Comparison of ENCODE assay signal across 26 cellular contexts in the genomic region with DNA sequence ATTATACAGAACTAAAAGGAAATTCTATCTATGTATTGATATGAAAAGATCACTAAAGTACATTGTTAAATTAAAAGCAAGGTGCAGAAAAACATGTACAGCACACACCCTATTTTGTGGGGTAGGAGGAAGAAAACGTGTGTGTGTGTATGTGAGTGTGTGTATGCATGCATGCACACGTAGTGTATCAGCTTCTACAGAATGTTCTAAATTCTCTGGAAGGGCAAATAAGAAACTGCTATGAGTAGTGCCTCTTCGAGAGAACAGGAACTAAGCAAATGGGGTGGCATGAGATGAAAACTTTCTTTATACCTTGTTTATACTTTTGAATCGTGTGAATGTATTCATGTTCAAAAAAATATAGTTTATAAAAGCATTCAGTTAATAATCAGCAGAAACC.
"Had no signal": no experiment of that assay in that cellular context is flagged by ENCODE, and none has a peak within 500 bp of the region (broad histone marks: within the 10 kb centered on the region; RNA-seq: fewer than 3 reads in every experiment).

No MANE protein-coding gene starts in this region.

- H3K9me3 ChIP-seq: esophagus squamous epithelium, gastroesophageal sphincter had no signal

- H3K4me3 ChIP-seq: coronary artery, esophagus squamous epithelium, gastroesophageal sphincter had no signal

- H3K4me1 Mint-ChIP-seq: activated CD4-positive, alpha-beta T cell treated with anti-CD3 and anti-CD28 coated beads, Interleukin-2, amount 10 ng/mL, durations not matched to agents 24 days and 14 days; activated CD8-positive, alpha-beta memory T cell treated with anti-CD3 and anti-CD28 coated beads, Interleukin-2, amount 10 ng/mL, durations not matched to agents 7 days and 5 days; activated T-helper 17 cell treated with anti-CD3 and anti-CD28 coated beads, Interleukin-2, amount 50 U/mL, for 72 hours; central memory CD8-positive, alpha-beta T cell had no signal

- H3K27me3 ChIP-seq: brain microvascular endothelial cell, esophagus squamous epithelium, gastroesophageal sphincter had no signal

- H3K27ac ChIP-seq: brain microvascular endothelial cell, coronary artery, epithelial cell of prostate, esophagus squamous epithelium, gastroesophageal sphincter had no signal

- DNase-seq: activated CD4-positive, alpha-beta memory T cell treated with anti-CD3 and anti-CD28 coated beads for 36 hours; activated CD4-positive, alpha-beta T cell treated with anti-CD3 and anti-CD28 coated beads for 36 hours; activated CD4-positive, alpha-beta T cell treated with anti-CD3 and anti-CD28 coated beads, Interleukin-2, amount 10 ng/mL, durations not matched to agents 24 days and 14 days; activated CD4-positive, CD25-positive, alpha-beta regulatory T cell; activated CD4-positive, CD25-positive, alpha-beta regulatory T cell treated with anti-CD3 and anti-CD28 coated beads, Interleukin-2, amount 50 U/mL, for 72 hours; activated CD8-positive, alpha-beta memory T cell treated with anti-CD3 and anti-CD28 coated beads, Interleukin-2, amount 10 ng/mL, durations not matched to agents 7 days and 5 days; activated CD8-positive, alpha-beta memory T cell treated with anti-CD3 and anti-CD28 coated beads, Interleukin-2, amount 50 U/mL, for 4 hours; activated CD8-positive, alpha-beta T cell treated with anti-CD3 and anti-CD28 coated beads, Interleukin-2, amount 10 ng/mL, durations not matched to agents 7 days and 5 days; activated effector memory CD4-positive, alpha-beta T cell treated with Interleukin-2 at 50 U/mL for 16 hours; activated gamma-delta T cell treated with Interleukin-2 at 50 U/mL for 16 hours; activated naive CD4-positive, alpha-beta T cell treated with anti-CD3 and anti-CD28 coated beads, Interleukin-2, amount 50 U/mL, for 16 hours; activated naive CD4-positive, alpha-beta T cell treated with Interleukin-2 at 50 U/mL for 16 hours; activated T-cell treated with anti-CD3 and anti-CD28 coated beads, Interleukin-2, amount 50 U/mL, for 4 hours; amniotic stem cell; anterior cingulate cortex; brain microvascular endothelial cell; dermis blood vessel endothelial cell; effector CD8-positive, alpha-beta T cell; esophagus squamous epithelium; foreskin melanocyte had no signal

- H3K27me3 Mint-ChIP-seq: activated CD4-positive, alpha-beta memory T cell treated with anti-CD3 and anti-CD28 coated beads for 36 hours; activated CD4-positive, alpha-beta T cell treated with anti-CD3 and anti-CD28 coated beads for 36 hours; activated CD4-positive, alpha-beta T cell treated with anti-CD3 and anti-CD28 coated beads, Interleukin-2, amount 10 ng/mL, durations not matched to agents 24 days and 14 days; activated CD8-positive, alpha-beta memory T cell treated with anti-CD3 and anti-CD28 coated beads, Interleukin-2, amount 10 ng/mL, durations not matched to agents 7 days and 5 days; activated naive CD8-positive, alpha-beta T cell; activated T-helper 17 cell treated with anti-CD3 and anti-CD28 coated beads, Interleukin-2, amount 50 U/mL, for 72 hours; central memory CD8-positive, alpha-beta T cell had no signal

- H3K9me3 Mint-ChIP-seq: activated CD4-positive, alpha-beta memory T cell treated with anti-CD3 and anti-CD28 coated beads for 36 hours; activated CD4-positive, alpha-beta T cell treated with anti-CD3 and anti-CD28 coated beads, Interleukin-2, amount 10 ng/mL, durations not matched to agents 24 days and 14 days; activated T-cell treated with anti-CD3 and anti-CD28 coated beads, Interleukin-2, amount 50 U/mL, for 4 hours; activated T-helper 17 cell treated with anti-CD3 and anti-CD28 coated beads, Interleukin-2, amount 50 U/mL, for 72 hours; central memory CD8-positive, alpha-beta T cell had no signal

- ATAC-seq: activated CD4-positive, alpha-beta T cell treated with anti-CD3 and anti-CD28 coated beads for 36 hours; activated CD8-positive, alpha-beta memory T cell treated with anti-CD3 and anti-CD28 coated beads, Interleukin-2, amount 10 ng/mL, durations not matched to agents 7 days and 5 days; activated CD8-positive, alpha-beta T cell treated with anti-CD3 and anti-CD28 coated beads, Interleukin-2, amount 10 ng/mL, durations not matched to agents 7 days and 5 days; activated T-cell treated with anti-CD3 and anti-CD28 coated beads, Interleukin-2, amount 50 U/mL, for 4 hours; activated T-helper 17 cell treated with anti-CD3 and anti-CD28 coated beads, Interleukin-2, amount 50 U/mL, for 72 hours; gastroesophageal sphincter had no signal

- H3K4me1 ChIP-seq: esophagus squamous epithelium had no signal

- H3K27ac Mint-ChIP-seq: activated CD4-positive, alpha-beta memory T cell treated with anti-CD3 and anti-CD28 coated beads for 36 hours; activated CD4-positive, alpha-beta T cell treated with anti-CD3 and anti-CD28 coated beads for 36 hours; activated CD4-positive, alpha-beta T cell treated with anti-CD3 and anti-CD28 coated beads, Interleukin-2, amount 10 ng/mL, durations not matched to agents 24 days and 14 days; activated CD8-positive, alpha-beta memory T cell treated with anti-CD3 and anti-CD28 coated beads, Interleukin-2, amount 10 ng/mL, durations not matched to agents 7 days and 5 days; activated CD8-positive, alpha-beta T cell treated with anti-CD3 and anti-CD28 coated beads, Interleukin-2, amount 10 ng/mL, durations not matched to agents 7 days and 5 days; activated naive CD8-positive, alpha-beta T cell; activated T-helper 17 cell treated with anti-CD3 and anti-CD28 coated beads, Interleukin-2, amount 50 U/mL, for 72 hours had no signal

- H3K4me3 Mint-ChIP-seq: activated CD4-positive, alpha-beta memory T cell treated with anti-CD3 and anti-CD28 coated beads for 36 hours; activated CD4-positive, alpha-beta T cell treated with anti-CD3 and anti-CD28 coated beads for 36 hours; activated CD4-positive, alpha-beta T cell treated with anti-CD3 and anti-CD28 coated beads, Interleukin-2, amount 10 ng/mL, durations not matched to agents 24 days and 14 days; activated CD8-positive, alpha-beta memory T cell treated with anti-CD3 and anti-CD28 coated beads, Interleukin-2, amount 10 ng/mL, durations not matched to agents 7 days and 5 days; activated CD8-positive, alpha-beta T cell treated with anti-CD3 and anti-CD28 coated beads, Interleukin-2, amount 10 ng/mL, durations not matched to agents 7 days and 5 days; activated naive CD8-positive, alpha-beta T cell; activated T-cell treated with anti-CD3 and anti-CD28 coated beads, Interleukin-2, amount 50 U/mL, for 4 hours; activated T-helper 17 cell treated with anti-CD3 and anti-CD28 coated beads, Interleukin-2, amount 50 U/mL, for 72 hours; central memory CD8-positive, alpha-beta T cell had no signal
